In genomic region chr5:44331471-44332079, GRCh38 we compare ENCODE assay signal across 15 cellular contexts. TPM values are rescaled to one million over a fixed set of nuclear protein-coding genes. Genes with fewer than 3 reads are reported as not detected.
"Had no signal": no experiment of that assay in that cellular context is flagged by ENCODE, and none has a peak within 500 bp of the region (broad histone marks: within the 10 kb centered on the region; RNA-seq: fewer than 3 reads in every experiment).

No MANE protein-coding gene starts in this region.

- H3K4me1 ChIP-seq: SJSA1 had no signal

- H3K36me3 ChIP-seq: brain microvascular endothelial cell, cardiac muscle cell, MG63, SJSA1 had no signal

- DNase-seq: activated CD4-positive, alpha-beta T cell treated with anti-CD3 and anti-CD28 coated beads for 48 hours; activated CD4-positive, alpha-beta T cell treated with anti-CD3 and anti-CD28 coated beads, Interleukin-2, amount 50 U/mL, for 4 hours; activated CD8-positive, alpha-beta memory T cell treated with anti-CD3 and anti-CD28 coated beads, Interleukin-2, amount 50 U/mL, for 48 hours; activated CD8-positive, alpha-beta T cell treated with anti-CD3 and anti-CD28 coated beads, Interleukin-2, amount 10 ng/mL, durations not matched to agents 7 days and 5 days; activated naive CD4-positive, alpha-beta T cell treated with anti-CD3 and anti-CD28 coated beads, Interleukin-2, amount 50 U/mL, for 16 hours; activated naive CD8-positive, alpha-beta T cell treated with anti-CD3 and anti-CD28 coated beads, Interleukin-2, amount 10 ng/mL, durations not matched to agents 7 days and 5 days; activated T-cell treated with anti-CD3 and anti-CD28 coated beads, Interleukin-2, amount 50 U/mL, for 1 hour; MG63; NK-92 treated with Interleukin-12 subunit alpha and Interleukin-12 subunit beta, amount 100 ng/mL, for 24 hours had no signal

- H3K9me3 ChIP-seq: MG63, SJSA1 had no signal

- H3K27me3 ChIP-seq: brain microvascular endothelial cell, cardiac muscle cell, MG63, SJSA1 had no signal

- H3K27ac ChIP-seq: brain microvascular endothelial cell, cardiac muscle cell, KMS-11, SJSA1 had no signal

- ATAC-seq: activated CD4-positive, CD25-positive, alpha-beta regulatory T cell treated with anti-CD3 and anti-CD28 coated beads, Interleukin-2, amount 50 U/mL, for 24 hours; activated CD8-positive, alpha-beta T cell treated with anti-CD3 and anti-CD28 coated beads, Interleukin-2, amount 10 ng/mL, durations not matched to agents 7 days and 5 days; Panc1 had no signal

- H3K4me3 ChIP-seq: cardiac muscle cell, MG63, SJSA1 had no signal

RNA-seq across cellular contexts. Expression of gene FGF10, which starts 57.6 kb away (rescaled TPM):
- total RNA-seq: activated CD8-positive, alpha-beta T cell treated with anti-CD3 and anti-CD28 coated beads, Interleukin-2, amount 10 ng/mL, durations not matched to agents 7 days and 5 days; activated naive CD8-positive, alpha-beta T cell treated with anti-CD3 and anti-CD28 coated beads, Interleukin-2, amount 10 ng/mL, durations not matched to agents 7 days and 5 days; SJSA1 had no signal
